In genomic region chr5:96344678-96345612, GRCh38 we compare ENCODE assay signal across 8 cellular contexts.
DNase-seq lines count a peak whose midpoint lies in the region; ATAC-seq and TF ChIP-seq lines count a peak whose summit lies in the region.

No MANE protein-coding gene starts in this region.

- CTCF ChIA-PET in activated CD8-positive, alpha-beta T cell treated with anti-CD3 and anti-CD28 coated beads for 36 hours (lab: Charles Lee): interaction anchor here (0.6 to 8.1 kb wide), 28 partner anchors 9 to 816 kb away, joined by 3 to 108 read pairs (median 3); no protein-coding TSS in a partner anchor

- peaks cover 14% of the 10 kb centered on the region for H3K4me1 Mint-ChIP-seq in activated CD8-positive, alpha-beta T cell treated with anti-CD3 and anti-CD28 coated beads for 36 hours (ENCODE audit: low read depth)

- peak; percentile 56 for TF ChIP-seq CTCF in activated CD8-positive, alpha-beta T cell treated with anti-CD3 and anti-CD28 coated beads for 36 hours (IDR thresholded peaks at IDR 0.05)

- ATAC-seq in GM19025 (IDR thresholded peaks at IDR 0.05; ENCODE audit: low read depth, unreplicated experiment) (peak; percentile 87), HG03066 (IDR thresholded peaks at IDR 0.05; ENCODE audit: low read depth, unreplicated experiment) (peak; percentile 87)
- ATAC-seq in activated CD8-positive, alpha-beta T cell treated with anti-CD3 and anti-CD28 coated beads for 36 hours: peak; percentile 89

- no peaks in the 10 kb centered on the region for H3K9me3 Mint-ChIP-seq in activated CD8-positive, alpha-beta T cell treated with anti-CD3 and anti-CD28 coated beads for 36 hours

- peaks cover 17% of the 10 kb centered on the region for H3K27me3 Mint-ChIP-seq in activated CD8-positive, alpha-beta T cell treated with anti-CD3 and anti-CD28 coated beads for 36 hours

- peak; percentile 82 for DNase-seq in DMS 273 (lab: John Stamatoyannopoulos, UW; ENCODE audit: unreplicated experiment)
- DNase-seq in NCI-H2107 treated with DMSO at 0.1 percent for 48 hours (lab: John Stamatoyannopoulos, UW; ENCODE audit: unreplicated experiment): peak; percentile 77
- peak; percentile 18 for DNase-seq in activated CD8-positive, alpha-beta T cell treated with anti-CD3 and anti-CD28 coated beads for 36 hours
- DNase-seq in globus pallidus (ENCODE audit: low spot score): peak; percentile 55
- DNase-seq in pulmonary artery endothelial cell (ENCODE audit: low read depth, low spot score): peak; percentile 69
- DNase-seq in T-helper 9 cell: no peak

- POLR2A ChIA-PET in activated CD8-positive, alpha-beta T cell treated with anti-CD3 and anti-CD28 coated beads for 36 hours (lab: Charles Lee): interaction anchor here (0.6 to 0.7 kb wide), 3 partner anchors 16 to 356 kb away, joined by 3 to 4 read pairs (median 3); no protein-coding TSS in a partner anchor

- intact Hi-C loops in activated CD8-positive, alpha-beta T cell treated with anti-CD3 and anti-CD28 coated beads for 36 hours (cut with micrococcal nuclease): loop anchor here (2.0 to 5.0 kb wide), 2 partner anchors 92 to 256 kb away; no protein-coding TSS in a partner anchor

- H3K4me3 Mint-ChIP-seq in activated CD8-positive, alpha-beta T cell treated with anti-CD3 and anti-CD28 coated beads for 36 hours: no peak overlapping the region

- no peak overlapping the region for H3K27ac Mint-ChIP-seq in activated CD8-positive, alpha-beta T cell treated with anti-CD3 and anti-CD28 coated beads for 36 hours

- H3K36me3 Mint-ChIP-seq in activated CD8-positive, alpha-beta T cell treated with anti-CD3 and anti-CD28 coated beads for 36 hours (ENCODE audit: low read depth): no peaks in the 10 kb centered on the region
